1 cellular context compared by ENCODE assay signal in the genomic region with DNA sequence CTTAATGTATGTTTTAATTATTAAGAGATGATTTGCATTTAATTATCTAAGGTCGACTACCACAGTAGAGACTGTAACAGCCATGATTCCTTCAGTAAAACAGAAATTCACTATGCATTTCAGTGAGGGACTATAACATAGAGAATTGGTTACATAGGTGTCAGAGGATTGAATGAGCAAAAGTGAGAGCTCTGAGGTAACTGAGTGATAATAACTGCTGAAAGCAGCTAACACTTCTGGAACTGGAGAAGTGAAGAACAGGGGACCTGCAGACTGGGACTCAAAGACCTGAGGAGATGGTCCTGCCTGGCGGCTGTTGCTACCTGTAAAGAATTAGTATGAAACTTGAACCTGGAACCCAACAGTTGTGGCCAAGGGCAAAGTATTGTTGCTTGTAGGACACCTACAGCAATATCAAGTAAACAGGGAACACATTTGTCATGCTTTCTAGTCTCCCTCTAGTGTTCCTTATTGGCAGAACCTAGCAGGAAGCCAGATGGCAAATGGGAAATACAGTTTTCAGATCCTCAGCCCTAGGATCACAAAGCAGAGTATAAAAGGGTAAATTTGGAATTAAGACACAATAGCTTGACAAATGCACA.
A peak's percentile ranks its signal among the peaks of the same experiment; 100 is the strongest.
TF ChIP-seq lines count a peak whose summit lies in the region.

No MANE protein-coding gene starts in this region.

TF ChIP-seq in K562, 482 proteins besides CTCF, POLR2A, EP300 and RAD21 (continued from another document and continues in another):
- TF ChIP-seq ZFP30 (CRISPR knock-in tag; IDR thresholded peaks at IDR 0.05; ENCODE audit: borderline replicate concordance) (no peak), MAZ (CRISPR knock-in tag; conservative IDR thresholded peaks at IDR 0.05 in 1 of 2, IDR thresholded peaks at IDR 0.05 in 1 of 2) (no peak), CTBP1 (IDR thresholded peaks at IDR 0.05; ENCODE audit: borderline replicate concordance) (no peak), HNRNPH1 (optimal IDR thresholded peaks at IDR 0.05; ENCODE audit: low read depth, low read length) (no peak), RBM25 (IDR thresholded peaks at IDR 0.05; ENCODE audit: low read depth, low read length, severe bottlenecking) (no peak), EHMT2 (IDR thresholded peaks at IDR 0.05) (0 out of 2 replicates have a peak, but pooled peaks have one; percentile 32), HMG20B (CRISPR knock-in tag; IDR thresholded peaks at IDR 0.05) (no peak), RB1 (IDR thresholded peaks at IDR 0.05; ENCODE audit: low read depth) (0 out of 2 replicates have a peak, but pooled peaks have one; percentile 32), SMAD1 (IDR thresholded peaks at IDR 0.05; ENCODE audit: low read depth, low read length, partially characterized antibody) (no peak), ZNF316 (IDR thresholded peaks at IDR 0.05) (no peak), CREB1 (IDR thresholded peaks at IDR 0.05) (no peak), CREB1 (CRISPR knock-in tag; IDR thresholded peaks at IDR 0.05) (no peak), IFI16 (CRISPR knock-in tag; IDR thresholded peaks at IDR 0.05) (no peak), PHF8 (IDR thresholded peaks at IDR 0.05; ENCODE audit: borderline replicate concordance, low read length) (no peak), CHD1 (IDR thresholded peaks at IDR 0.05; ENCODE audit: low read length) (no peak), TSC22D4 (tag; IDR thresholded peaks at IDR 0.05) (no peak), NEUROD1 (IDR thresholded peaks at IDR 0.05; ENCODE audit: borderline replicate concordance, low read depth, low read length, partially characterized antibody) (no peak), ESRRB (CRISPR knock-in tag; IDR thresholded peaks at IDR 0.05; ENCODE audit: borderline replicate concordance) (no peak), SMC3 (conservative IDR thresholded peaks at IDR 0.05; ENCODE audit: insufficient read depth, low read depth, low read length) (peak; percentile 67), POU5F1 (IDR thresholded peaks at IDR 0.05; ENCODE audit: borderline replicate concordance, low read depth, low read length, partially characterized antibody) (no peak), HNRNPLL (IDR thresholded peaks at IDR 0.05; ENCODE audit: low read depth, low read length, poor library complexity, severe bottlenecking) (no peak), EP400 (IDR thresholded peaks at IDR 0.05) (peak; percentile 14; the same call in 1 of the 2 replicates), FOXJ3 (CRISPR knock-in tag; IDR thresholded peaks at IDR 0.05) (no peak), EWSR1 (IDR thresholded peaks at IDR 0.05; ENCODE audit: borderline replicate concordance, low read depth, partially characterized antibody) (no peak), NCOA2 (IDR thresholded peaks at IDR 0.05; ENCODE audit: partially characterized antibody in 2 of 2) (no peak), PML (IDR thresholded peaks at IDR 0.05; ENCODE audit: low read length) (no peak), ETV1 (tag; conservative IDR thresholded peaks at IDR 0.05; ENCODE audit: low read depth) (peak; percentile 37; the same call in 1 of the 2 replicates), BRD4 (IDR thresholded peaks at IDR 0.05) (no peak), HLTF (IDR thresholded peaks at IDR 0.05) (no peak), TEAD4 (IDR thresholded peaks at IDR 0.05; ENCODE audit: low read length) (0 out of 2 replicates have a peak, but pooled peaks have one; percentile 40), TEAD4 (CRISPR knock-in tag; IDR thresholded peaks at IDR 0.05; ENCODE audit: borderline replicate concordance) (no peak), ATF1 (CRISPR knock-in tag; IDR thresholded peaks at IDR 0.05) (no peak), ATF1 (tag; IDR thresholded peaks at IDR 0.05) (no peak), HDAC3 (IDR thresholded peaks at IDR 0.05; ENCODE audit: borderline replicate concordance, partially characterized antibody) (no peak), ZNF77 (CRISPR knock-in tag; IDR thresholded peaks at IDR 0.05) (no peak), ZNF75A (CRISPR knock-in tag; IDR thresholded peaks at IDR 0.05) (no peak), JUNB (CRISPR knock-in tag; conservative IDR thresholded peaks at IDR 0.05) (no peak), DIDO1 (tag; IDR thresholded peaks at IDR 0.05; ENCODE audit: low read depth) (no peak), HDAC2 (IDR thresholded peaks at IDR 0.05) (no peak), BHLHE40 (IDR thresholded peaks at IDR 0.05; ENCODE audit: low read length) (no peak), FIP1L1 (IDR thresholded peaks at IDR 0.05; ENCODE audit: low read depth, low read length, poor library complexity, severe bottlenecking) (no peak), ZNF764 (CRISPR knock-in tag; IDR thresholded peaks at IDR 0.05; ENCODE audit: low read depth) (no peak), RCOR1 (IDR thresholded peaks at IDR 0.05; ENCODE audit: borderline replicate concordance in 1 of 2, low read depth in 2 of 2, low read length in 2 of 2) (peak in 1 of 2 experiments; percentile 54; a peak in 1 of 4 replicates), SIN3A (IDR thresholded peaks at IDR 0.05; ENCODE audit: borderline replicate concordance in 2 of 2, control insufficient read depth in 1 of 2, low read depth in 2 of 2, low read length in 2 of 2) (no peak), PHTF2 (CRISPR knock-in tag; IDR thresholded peaks at IDR 0.05) (no peak), XRCC5 (IDR thresholded peaks at IDR 0.05; ENCODE audit: low read depth, low read length) (no peak), ZNF384 (IDR thresholded peaks at IDR 0.05; ENCODE audit: low read depth, low read length) (no peak)
- TF ChIP-seq, protein P1, sequence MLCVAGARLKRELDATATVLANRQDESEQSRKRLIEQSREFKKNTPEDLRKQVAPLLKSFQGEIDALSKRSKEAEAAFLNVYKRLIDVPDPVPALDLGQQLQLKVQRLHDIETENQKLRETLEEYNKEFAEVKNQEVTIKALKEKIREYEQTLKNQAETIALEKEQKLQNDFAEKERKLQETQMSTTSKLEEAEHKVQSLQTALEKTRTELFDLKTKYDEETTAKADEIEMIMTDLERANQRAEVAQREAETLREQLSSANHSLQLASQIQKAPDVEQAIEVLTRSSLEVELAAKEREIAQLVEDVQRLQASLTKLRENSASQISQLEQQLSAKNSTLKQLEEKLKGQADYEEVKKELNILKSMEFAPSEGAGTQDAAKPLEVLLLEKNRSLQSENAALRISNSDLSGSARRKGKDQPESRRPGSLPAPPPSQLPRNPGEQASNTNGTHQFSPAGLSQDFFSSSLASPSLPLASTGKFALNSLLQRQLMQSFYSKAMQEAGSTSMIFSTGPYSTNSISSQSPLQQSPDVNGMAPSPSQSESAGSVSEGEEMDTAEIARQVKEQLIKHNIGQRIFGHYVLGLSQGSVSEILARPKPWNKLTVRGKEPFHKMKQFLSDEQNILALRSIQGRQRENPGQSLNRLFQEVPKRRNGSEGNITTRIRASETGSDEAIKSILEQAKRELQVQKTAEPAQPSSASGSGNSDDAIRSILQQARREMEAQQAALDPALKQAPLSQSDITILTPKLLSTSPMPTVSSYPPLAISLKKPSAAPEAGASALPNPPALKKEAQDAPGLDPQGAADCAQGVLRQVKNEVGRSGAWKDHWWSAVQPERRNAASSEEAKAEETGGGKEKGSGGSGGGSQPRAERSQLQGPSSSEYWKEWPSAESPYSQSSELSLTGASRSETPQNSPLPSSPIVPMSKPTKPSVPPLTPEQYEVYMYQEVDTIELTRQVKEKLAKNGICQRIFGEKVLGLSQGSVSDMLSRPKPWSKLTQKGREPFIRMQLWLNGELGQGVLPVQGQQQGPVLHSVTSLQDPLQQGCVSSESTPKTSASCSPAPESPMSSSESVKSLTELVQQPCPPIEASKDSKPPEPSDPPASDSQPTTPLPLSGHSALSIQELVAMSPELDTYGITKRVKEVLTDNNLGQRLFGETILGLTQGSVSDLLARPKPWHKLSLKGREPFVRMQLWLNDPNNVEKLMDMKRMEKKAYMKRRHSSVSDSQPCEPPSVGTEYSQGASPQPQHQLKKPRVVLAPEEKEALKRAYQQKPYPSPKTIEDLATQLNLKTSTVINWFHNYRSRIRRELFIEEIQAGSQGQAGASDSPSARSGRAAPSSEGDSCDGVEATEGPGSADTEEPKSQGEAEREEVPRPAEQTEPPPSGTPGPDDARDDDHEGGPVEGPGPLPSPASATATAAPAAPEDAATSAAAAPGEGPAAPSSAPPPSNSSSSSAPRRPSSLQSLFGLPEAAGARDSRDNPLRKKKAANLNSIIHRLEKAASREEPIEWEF (CRISPR knock-in tag; IDR thresholded peaks at IDR 0.05) = no peak
- TF ChIP-seq, protein P2, sequence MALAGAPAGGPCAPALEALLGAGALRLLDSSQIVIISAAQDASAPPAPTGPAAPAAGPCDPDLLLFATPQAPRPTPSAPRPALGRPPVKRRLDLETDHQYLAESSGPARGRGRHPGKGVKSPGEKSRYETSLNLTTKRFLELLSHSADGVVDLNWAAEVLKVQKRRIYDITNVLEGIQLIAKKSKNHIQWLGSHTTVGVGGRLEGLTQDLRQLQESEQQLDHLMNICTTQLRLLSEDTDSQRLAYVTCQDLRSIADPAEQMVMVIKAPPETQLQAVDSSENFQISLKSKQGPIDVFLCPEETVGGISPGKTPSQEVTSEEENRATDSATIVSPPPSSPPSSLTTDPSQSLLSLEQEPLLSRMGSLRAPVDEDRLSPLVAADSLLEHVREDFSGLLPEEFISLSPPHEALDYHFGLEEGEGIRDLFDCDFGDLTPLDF (CRISPR knock-in tag; IDR thresholded peaks at IDR 0.05) = no peak
- TF ChIP-seq, protein P3, sequence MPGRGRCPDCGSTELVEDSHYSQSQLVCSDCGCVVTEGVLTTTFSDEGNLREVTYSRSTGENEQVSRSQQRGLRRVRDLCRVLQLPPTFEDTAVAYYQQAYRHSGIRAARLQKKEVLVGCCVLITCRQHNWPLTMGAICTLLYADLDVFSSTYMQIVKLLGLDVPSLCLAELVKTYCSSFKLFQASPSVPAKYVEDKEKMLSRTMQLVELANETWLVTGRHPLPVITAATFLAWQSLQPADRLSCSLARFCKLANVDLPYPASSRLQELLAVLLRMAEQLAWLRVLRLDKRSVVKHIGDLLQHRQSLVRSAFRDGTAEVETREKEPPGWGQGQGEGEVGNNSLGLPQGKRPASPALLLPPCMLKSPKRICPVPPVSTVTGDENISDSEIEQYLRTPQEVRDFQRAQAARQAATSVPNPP (IDR thresholded peaks at IDR 0.05; ENCODE audit: borderline replicate concordance, insufficient read depth, insufficient read length) = no peak
- TF ChIP-seq, protein P4, sequence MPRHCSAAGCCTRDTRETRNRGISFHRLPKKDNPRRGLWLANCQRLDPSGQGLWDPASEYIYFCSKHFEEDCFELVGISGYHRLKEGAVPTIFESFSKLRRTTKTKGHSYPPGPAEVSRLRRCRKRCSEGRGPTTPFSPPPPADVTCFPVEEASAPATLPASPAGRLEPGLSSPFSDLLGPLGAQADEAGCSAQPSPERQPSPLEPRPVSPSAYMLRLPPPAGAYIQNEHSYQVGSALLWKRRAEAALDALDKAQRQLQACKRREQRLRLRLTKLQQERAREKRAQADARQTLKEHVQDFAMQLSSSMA (CRISPR knock-in tag; IDR thresholded peaks at IDR 0.05) = no peak
- TF ChIP-seq, protein P5, sequence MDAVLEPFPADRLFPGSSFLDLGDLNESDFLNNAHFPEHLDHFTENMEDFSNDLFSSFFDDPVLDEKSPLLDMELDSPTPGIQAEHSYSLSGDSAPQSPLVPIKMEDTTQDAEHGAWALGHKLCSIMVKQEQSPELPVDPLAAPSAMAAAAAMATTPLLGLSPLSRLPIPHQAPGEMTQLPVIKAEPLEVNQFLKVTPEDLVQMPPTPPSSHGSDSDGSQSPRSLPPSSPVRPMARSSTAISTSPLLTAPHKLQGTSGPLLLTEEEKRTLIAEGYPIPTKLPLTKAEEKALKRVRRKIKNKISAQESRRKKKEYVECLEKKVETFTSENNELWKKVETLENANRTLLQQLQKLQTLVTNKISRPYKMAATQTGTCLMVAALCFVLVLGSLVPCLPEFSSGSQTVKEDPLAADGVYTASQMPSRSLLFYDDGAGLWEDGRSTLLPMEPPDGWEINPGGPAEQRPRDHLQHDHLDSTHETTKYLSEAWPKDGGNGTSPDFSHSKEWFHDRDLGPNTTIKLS (IDR thresholded peaks at IDR 0.05; ENCODE audit: borderline replicate concordance, low read depth) = no peak
- TF ChIP-seq, protein P6, sequence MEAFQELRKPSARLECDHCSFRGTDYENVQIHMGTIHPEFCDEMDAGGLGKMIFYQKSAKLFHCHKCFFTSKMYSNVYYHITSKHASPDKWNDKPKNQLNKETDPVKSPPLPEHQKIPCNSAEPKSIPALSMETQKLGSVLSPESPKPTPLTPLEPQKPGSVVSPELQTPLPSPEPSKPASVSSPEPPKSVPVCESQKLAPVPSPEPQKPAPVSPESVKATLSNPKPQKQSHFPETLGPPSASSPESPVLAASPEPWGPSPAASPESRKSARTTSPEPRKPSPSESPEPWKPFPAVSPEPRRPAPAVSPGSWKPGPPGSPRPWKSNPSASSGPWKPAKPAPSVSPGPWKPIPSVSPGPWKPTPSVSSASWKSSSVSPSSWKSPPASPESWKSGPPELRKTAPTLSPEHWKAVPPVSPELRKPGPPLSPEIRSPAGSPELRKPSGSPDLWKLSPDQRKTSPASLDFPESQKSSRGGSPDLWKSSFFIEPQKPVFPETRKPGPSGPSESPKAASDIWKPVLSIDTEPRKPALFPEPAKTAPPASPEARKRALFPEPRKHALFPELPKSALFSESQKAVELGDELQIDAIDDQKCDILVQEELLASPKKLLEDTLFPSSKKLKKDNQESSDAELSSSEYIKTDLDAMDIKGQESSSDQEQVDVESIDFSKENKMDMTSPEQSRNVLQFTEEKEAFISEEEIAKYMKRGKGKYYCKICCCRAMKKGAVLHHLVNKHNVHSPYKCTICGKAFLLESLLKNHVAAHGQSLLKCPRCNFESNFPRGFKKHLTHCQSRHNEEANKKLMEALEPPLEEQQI (IDR thresholded peaks at IDR 0.05) = peak; percentile 75; the same call in 1 of the 2 replicates
- TF ChIP-seq, protein P7, sequence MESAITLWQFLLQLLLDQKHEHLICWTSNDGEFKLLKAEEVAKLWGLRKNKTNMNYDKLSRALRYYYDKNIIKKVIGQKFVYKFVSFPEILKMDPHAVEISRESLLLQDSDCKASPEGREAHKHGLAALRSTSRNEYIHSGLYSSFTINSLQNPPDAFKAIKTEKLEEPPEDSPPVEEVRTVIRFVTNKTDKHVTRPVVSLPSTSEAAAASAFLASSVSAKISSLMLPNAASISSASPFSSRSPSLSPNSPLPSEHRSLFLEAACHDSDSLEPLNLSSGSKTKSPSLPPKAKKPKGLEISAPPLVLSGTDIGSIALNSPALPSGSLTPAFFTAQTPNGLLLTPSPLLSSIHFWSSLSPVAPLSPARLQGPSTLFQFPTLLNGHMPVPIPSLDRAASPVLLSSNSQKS (CRISPR knock-in tag; IDR thresholded peaks at IDR 0.05) = no peak
- TF ChIP-seq, protein P8, sequence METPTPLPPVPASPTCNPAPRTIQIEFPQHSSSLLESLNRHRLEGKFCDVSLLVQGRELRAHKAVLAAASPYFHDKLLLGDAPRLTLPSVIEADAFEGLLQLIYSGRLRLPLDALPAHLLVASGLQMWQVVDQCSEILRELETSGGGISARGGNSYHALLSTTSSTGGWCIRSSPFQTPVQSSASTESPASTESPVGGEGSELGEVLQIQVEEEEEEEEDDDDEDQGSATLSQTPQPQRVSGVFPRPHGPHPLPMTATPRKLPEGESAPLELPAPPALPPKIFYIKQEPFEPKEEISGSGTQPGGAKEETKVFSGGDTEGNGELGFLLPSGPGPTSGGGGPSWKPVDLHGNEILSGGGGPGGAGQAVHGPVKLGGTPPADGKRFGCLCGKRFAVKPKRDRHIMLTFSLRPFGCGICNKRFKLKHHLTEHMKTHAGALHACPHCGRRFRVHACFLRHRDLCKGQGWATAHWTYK (CRISPR knock-in tag; IDR thresholded peaks at IDR 0.05) = no peak
- TF ChIP-seq, protein P9, sequence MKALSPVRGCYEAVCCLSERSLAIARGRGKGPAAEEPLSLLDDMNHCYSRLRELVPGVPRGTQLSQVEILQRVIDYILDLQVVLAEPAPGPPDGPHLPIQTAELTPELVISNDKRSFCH (CRISPR knock-in tag; IDR thresholded peaks at IDR 0.05) = no peak
- TF ChIP-seq, protein P9 (tag; IDR thresholded peaks at IDR 0.05) = no peak
